Comparison of ENCODE assay signal across 25 cellular contexts in genomic region chr4:57320217-57320616, GRCh38.
"Had no signal": no experiment of that assay in that cellular context is flagged by ENCODE, and none has a peak within 500 bp of the region (broad histone marks: within the 10 kb centered on the region; RNA-seq: fewer than 3 reads in every experiment).

No MANE protein-coding gene starts in this region.

- H3K4me3 Mint-ChIP-seq: effector memory CD8-positive, alpha-beta T cell; naive thymus-derived CD8-positive, alpha-beta T cell; nephron progenitor cell; stimulated activated naive B cell treated with anti-CD40 and anti-IgM and Interleukin-4, amounts not matched to agents 10 μg/mL and 1 μg/mL and 100 μg/mL, for 72 hours; stimulated activated naive CD8-positive, alpha-beta T cell treated with anti-CD3 and anti-CD28 coated beads, Interleukin-15, Interleukin-2, amounts not matched to agents 100 ng/mL and 50 ng/mL, for 24 hours had no signal

- H3K27me3 ChIP-seq: colonic mucosa, esophagus squamous epithelium, ovary, tibial nerve, upper lobe of right lung, uterus had no signal

- H3K27me3 Mint-ChIP-seq: effector memory CD8-positive, alpha-beta T cell; stimulated activated naive B cell treated with anti-CD40 and anti-IgM and Interleukin-4, amounts not matched to agents 10 μg/mL and 1 μg/mL and 100 μg/mL, for 72 hours; stimulated activated naive CD8-positive, alpha-beta T cell treated with anti-CD3 and anti-CD28 coated beads, Interleukin-15, Interleukin-2, amounts not matched to agents 100 ng/mL and 50 ng/mL, for 24 hours had no signal

- H3K27ac Mint-ChIP-seq: effector memory CD8-positive, alpha-beta T cell; naive thymus-derived CD8-positive, alpha-beta T cell; stimulated activated naive B cell treated with anti-CD40 and anti-IgM and Interleukin-4, amounts not matched to agents 10 μg/mL and 1 μg/mL and 100 μg/mL, for 72 hours; stimulated activated naive CD8-positive, alpha-beta T cell treated with anti-CD3 and anti-CD28 coated beads, Interleukin-15, Interleukin-2, amounts not matched to agents 100 ng/mL and 50 ng/mL, for 24 hours had no signal

- H3K4me3 ChIP-seq: colonic mucosa, esophagus squamous epithelium, lower lobe of right lung, ovary, psoas muscle, thoracic aorta, tibial nerve, upper lobe of right lung, uterus had no signal

- H3K4me1 ChIP-seq: colonic mucosa, esophagus squamous epithelium, lower lobe of right lung, psoas muscle, tibial nerve, upper lobe of right lung, uterus had no signal

- H3K9me3 ChIP-seq: colonic mucosa, esophagus squamous epithelium, lower lobe of right lung, ovary, psoas muscle, thoracic aorta, tibial nerve, upper lobe of right lung, uterus had no signal

- H3K27ac ChIP-seq: colonic mucosa, esophagus squamous epithelium, lower lobe of right lung, ovary, psoas muscle, thoracic aorta, tibial nerve, upper lobe of right lung, uterus had no signal

- ATAC-seq: effector memory CD8-positive, alpha-beta T cell; lower lobe of right lung; naive thymus-derived CD8-positive, alpha-beta T cell; psoas muscle; right cardiac atrium; stimulated activated naive B cell treated with anti-CD40 and anti-IgM and Interleukin-4, amounts not matched to agents 10 μg/mL and 1 μg/mL and 100 μg/mL, for 72 hours; upper lobe of right lung had no signal

- H3K9me3 Mint-ChIP-seq: nephron progenitor cell; stimulated activated naive B cell treated with anti-CD40 and anti-IgM and Interleukin-4, amounts not matched to agents 10 μg/mL and 1 μg/mL and 100 μg/mL, for 72 hours; stimulated activated naive CD8-positive, alpha-beta T cell treated with anti-CD3 and anti-CD28 coated beads, Interleukin-15, Interleukin-2, amounts not matched to agents 100 ng/mL and 50 ng/mL, for 24 hours had no signal

- FAIRE-seq: endometrium, keratinocyte, small intestine had no signal

- H3K36me3 Mint-ChIP-seq: naive thymus-derived CD8-positive, alpha-beta T cell; stimulated activated naive B cell treated with anti-CD40 and anti-IgM and Interleukin-4, amounts not matched to agents 10 μg/mL and 1 μg/mL and 100 μg/mL, for 72 hours had no signal

- DNase-seq: colonic mucosa; effector memory CD8-positive, alpha-beta T cell; erythroblast; esophagus squamous epithelium; foreskin melanocyte; left ventricle myocardium superior; lower lobe of right lung; naive thymus-derived CD8-positive, alpha-beta T cell; nephron progenitor cell; nucleus accumbens; ovary; posterior cingulate gyrus; psoas muscle; right cardiac atrium; small intestine; stimulated activated CD4-positive, alpha-beta T cell treated with anti-CD3 and anti-CD28 coated beads, Interleukin-15, amount 100 ng/mL, for 24 hours; stimulated activated CD4-positive, alpha-beta T cell treated with anti-CD3 and anti-CD28 coated beads, Interleukin-2, amount 100 ng/mL, for 48 hours; stimulated activated naive B cell treated with anti-CD40 and anti-IgM and Interleukin-4, amounts not matched to agents 10 μg/mL and 1 μg/mL and 100 μg/mL, for 72 hours; upper lobe of right lung; uterus had no signal

- H3K36me3 ChIP-seq: colonic mucosa, esophagus squamous epithelium, lower lobe of right lung, ovary, thoracic aorta, tibial nerve, upper lobe of right lung, uterus had no signal

- H3K4me1 Mint-ChIP-seq: naive thymus-derived CD8-positive, alpha-beta T cell; stimulated activated naive B cell treated with anti-CD40 and anti-IgM and Interleukin-4, amounts not matched to agents 10 μg/mL and 1 μg/mL and 100 μg/mL, for 72 hours had no signal
